ENCODE assay signal across 22 cellular contexts in the genomic region with DNA sequence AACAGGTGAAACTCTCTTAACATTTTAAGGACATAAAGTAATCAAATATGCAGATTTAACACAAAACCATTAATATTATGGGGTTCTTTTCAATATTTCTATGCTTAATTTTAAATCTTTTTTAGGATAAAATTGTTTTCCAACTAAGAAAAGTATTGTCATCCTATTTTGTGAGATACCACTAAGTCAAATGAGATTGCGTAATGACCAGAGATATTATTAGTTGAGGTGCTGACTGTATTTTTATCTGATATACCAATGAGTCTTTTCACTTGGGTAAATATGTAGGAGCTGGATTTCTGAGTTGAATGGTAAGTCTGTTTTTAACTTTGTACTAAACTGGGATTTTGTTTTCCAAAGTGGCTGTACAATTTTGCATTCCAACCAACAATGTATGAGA.
"Had no signal": no experiment of that assay in that cellular context is flagged by ENCODE, and none has a peak within 500 bp of the region (broad histone marks: within the 10 kb centered on the region; RNA-seq: fewer than 3 reads in every experiment).

No MANE protein-coding gene starts in this region.

- H2AFZ ChIP-seq: hepatocyte had no signal

- H3K27me3 ChIP-seq: dorsolateral prefrontal cortex, esophagus muscularis mucosa, gastroesophageal sphincter, heart left ventricle, hepatocyte, left lung had no signal

- H3K27ac ChIP-seq: coronary artery, dorsolateral prefrontal cortex, esophagus muscularis mucosa, gastroesophageal sphincter, heart left ventricle, hepatocyte, left lung, lower lobe of right lung had no signal

- H3K9me3 ChIP-seq: esophagus muscularis mucosa, gastroesophageal sphincter, heart left ventricle, left lung, lower lobe of right lung, mucosa of descending colon had no signal

- H3K4me2 ChIP-seq: hepatocyte had no signal

- H3K79me2 ChIP-seq: hepatocyte had no signal

- H3K4me1 ChIP-seq: esophagus muscularis mucosa, gastroesophageal sphincter, heart left ventricle, left lung, lower lobe of right lung had no signal

- ATAC-seq: gastroesophageal sphincter; heart left ventricle; left cardiac atrium; left lung; left ventricle myocardium superior; lower lobe of right lung; mucosa of descending colon; naive thymus-derived CD8-positive, alpha-beta T cell had no signal

- H3K36me3 ChIP-seq: esophagus muscularis mucosa, gastroesophageal sphincter, heart left ventricle, left lung, lower lobe of right lung had no signal

- DNase-seq: dermis blood vessel endothelial cell; dorsolateral prefrontal cortex; effector CD4-positive, alpha-beta T cell; effector memory CD4-positive, alpha-beta T cell; foreskin melanocyte; heart left ventricle; left cardiac atrium; left lung; left ventricle myocardium superior; lower lobe of right lung; mesenchymal stem cell; mucosa of descending colon; naive B cell; naive thymus-derived CD8-positive, alpha-beta T cell had no signal

- H3K4me3 ChIP-seq: coronary artery, dorsolateral prefrontal cortex, esophagus muscularis mucosa, gastroesophageal sphincter, heart left ventricle, hepatocyte, left lung, lower lobe of right lung, mucosa of descending colon had no signal

- FAIRE-seq: colon, endothelial cell of umbilical vein, islet of Langerhans, keratinocyte had no signal
